ENCODE assay signal across 8 cellular contexts in the genomic region with DNA sequence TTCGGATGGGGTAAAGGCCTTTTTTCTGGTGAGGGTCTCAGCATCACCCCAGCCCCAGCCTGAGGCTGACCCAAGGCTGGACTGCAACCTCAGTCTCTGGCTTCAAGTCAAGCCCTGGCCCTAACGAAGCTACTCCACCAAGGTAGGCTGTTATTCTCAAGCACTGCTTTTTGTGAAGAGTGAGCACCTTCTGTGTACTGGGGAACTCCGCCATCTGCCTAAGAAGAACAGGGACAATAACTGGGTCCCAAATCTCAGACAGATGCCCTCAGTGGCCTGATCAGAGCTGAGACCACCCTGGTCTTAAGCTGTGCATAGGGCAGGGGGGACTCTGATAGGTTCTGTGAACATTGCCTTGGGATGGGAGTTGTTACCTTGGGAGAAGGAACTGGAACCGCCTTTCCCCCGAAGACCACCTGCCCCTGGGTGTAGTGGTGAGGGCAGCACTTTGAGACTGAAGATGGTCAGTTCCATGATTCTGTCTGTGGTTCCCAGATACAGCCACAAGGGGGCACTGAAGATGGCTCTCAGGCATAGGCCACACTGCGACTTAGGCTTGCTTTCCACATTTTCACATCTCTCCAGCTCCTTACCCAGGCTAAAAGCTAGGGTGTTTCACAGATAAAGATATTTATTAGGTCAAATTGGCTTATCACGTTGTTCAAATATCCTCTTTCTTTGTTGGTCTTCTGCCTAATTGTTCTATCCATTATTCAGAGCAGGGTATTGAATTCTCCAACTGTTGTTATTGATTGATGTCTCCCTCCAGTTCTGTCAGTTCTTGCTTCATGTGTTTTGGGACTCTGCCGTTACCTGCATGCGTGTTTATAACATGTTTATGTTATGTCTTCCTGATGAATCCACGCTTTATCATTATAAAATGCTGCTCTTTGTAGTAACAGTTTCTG. TPM values are rescaled to one million over a fixed set of nuclear protein-coding genes. Genes with fewer than 3 reads are reported as not detected.
DNase-seq lines count a peak whose midpoint lies in the region; ATAC-seq and TF ChIP-seq lines count a peak whose summit lies in the region.

No MANE protein-coding gene starts in this region.

- H3K36me3 ChIP-seq in Caco-2 (ENCODE audit: control insufficient read depth, insufficient read depth, low read length) (peaks cover 4% of the 10 kb centered on the region), MG63 (no peaks in the 10 kb centered on the region), heart left ventricle (no peaks in the 10 kb centered on the region)

- TF ChIP-seq CTCF in Caco-2 (IDR thresholded peaks at IDR 0.05; ENCODE audit: insufficient read depth in 1 of 2, low read depth in 1 of 2, low read length in 1 of 2, severe bottlenecking in 1 of 2, unreplicated experiment in 1 of 2) (peak; percentile 98), heart left ventricle (IDR thresholded peaks at IDR 0.05) (peak; percentile 87 to 97 (median 92))

- CTCF ChIA-PET in Caco-2 (lab: Charles Lee), result interaction anchor here (0.5 to 3.4 kb wide), 16 partner anchors 9 to 634 kb away, joined by 3 to 27 read pairs (median 4); partner anchors contain the start of genes DGAT2 and UVRAG

- intact Hi-C loops in Caco-2 (cut with micrococcal nuclease; ENCODE audit: unreplicated experiment) (loop anchor here (1.0 to 2.0 kb wide), 5 partner anchors 11 to 516 kb away; partner anchors contain the start of gene DGAT2), heart left ventricle (cut with DNase I) (loop anchor here (1.0 to 10.0 kb wide), 9 partner anchors 64 to 514 kb away; no protein-coding TSS in a partner anchor)

- H3K27me3 ChIP-seq in Caco-2 (replicated peaks; ENCODE audit: control insufficient read depth, insufficient read depth, low read length), result no peaks in the 10 kb centered on the region
- H3K27me3 ChIP-seq in MG63, result no peaks in the 10 kb centered on the region
- H3K27me3 ChIP-seq in heart left ventricle, result no peaks in the 10 kb centered on the region

- H3K4me3 ChIP-seq in Caco-2 (ENCODE audit: low read depth, low read length) (no peak overlapping the region), MG63 (no peak overlapping the region), heart left ventricle (no peak overlapping the region)

- H3K36me3 Mint-ChIP-seq in Caco-2 (ENCODE audit: insufficient read depth, unreplicated experiment), result peaks cover 16% of the 10 kb centered on the region
- no peaks in the 10 kb centered on the region for H3K36me3 Mint-ChIP-seq in activated naive CD8-positive, alpha-beta T cell treated with anti-CD3 and anti-CD28 coated beads, Interleukin-2, amount 50 U/mL, for 24 hours (ENCODE audit: low read depth)

- no peaks in the 10 kb centered on the region for H3K27me3 Mint-ChIP-seq in Caco-2 (ENCODE audit: insufficient read depth, unreplicated experiment)
- H3K27me3 Mint-ChIP-seq in activated naive CD8-positive, alpha-beta T cell treated with anti-CD3 and anti-CD28 coated beads, Interleukin-2, amount 50 U/mL, for 24 hours, result peaks cover 2% of the 10 kb centered on the region

- H3K4me1 ChIP-seq in Caco-2 (no peaks in the 10 kb centered on the region), heart left ventricle (peaks cover 0 to 30% (median 0%) of the 10 kb centered on the region in 12 donors)

- no TSS peak for BruUV-seq in Caco-2 (replicated peaks; lab: Mats Ljungman, UMichigan)

- no peaks in the 10 kb centered on the region for H3K9me3 ChIP-seq in Caco-2
- H3K9me3 ChIP-seq in MG63, result no peaks in the 10 kb centered on the region
- no peaks in the 10 kb centered on the region for H3K9me3 ChIP-seq in heart left ventricle

- H3K9me3 Mint-ChIP-seq in Caco-2 (ENCODE audit: unreplicated experiment), result no peaks in the 10 kb centered on the region
- H3K9me3 Mint-ChIP-seq in activated naive CD8-positive, alpha-beta T cell treated with anti-CD3 and anti-CD28 coated beads, Interleukin-2, amount 50 U/mL, for 24 hours, result no peaks in the 10 kb centered on the region

- H3K27ac ChIP-seq in heart left ventricle, result no peak overlapping the region

- peak; percentile 59 for ATAC-seq in GM21526 (IDR thresholded peaks at IDR 0.05; ENCODE audit: low FRiP score, unreplicated experiment)
- peak; percentile 84 for ATAC-seq in activated naive CD8-positive, alpha-beta T cell treated with anti-CD3 and anti-CD28 coated beads, Interleukin-2, amount 50 U/mL, for 24 hours
- peak; percentile 77 to 90 (median 84) for ATAC-seq in heart left ventricle
- no peak for ATAC-seq in HG03039 (IDR thresholded peaks at IDR 0.05; ENCODE audit: unreplicated experiment)

- H3K4me3 Mint-ChIP-seq in Caco-2 (ENCODE audit: unreplicated experiment), result no peak overlapping the region
- H3K4me3 Mint-ChIP-seq in activated naive CD8-positive, alpha-beta T cell treated with anti-CD3 and anti-CD28 coated beads, Interleukin-2, amount 50 U/mL, for 24 hours, result no peak overlapping the region

- WGBS in heart left ventricle, 4 donors, result 41 to 56% (median 46%) methylated on average over 8 to 10 of the region's 10 CpGs

- no peak for TF ChIP-seq POLR2A in heart left ventricle (IDR thresholded peaks at IDR 0.05)

- H3K4me1 Mint-ChIP-seq in Caco-2 (ENCODE audit: low read depth, unreplicated experiment), result no peaks in the 10 kb centered on the region
- peaks cover 2% of the 10 kb centered on the region for H3K4me1 Mint-ChIP-seq in activated naive CD8-positive, alpha-beta T cell treated with anti-CD3 and anti-CD28 coated beads, Interleukin-2, amount 50 U/mL, for 24 hours

- POLR2A ChIA-PET in Caco-2 (lab: Charles Lee), result no interaction called here

- DNase-seq in Caco-2 (peak; percentile 79 to 89), MG63 (peak; percentile 19), T follicular helper cell (ENCODE audit: low read depth) (peak; percentile 50), heart left ventricle (peak in 4 of 5 donors; percentile 61 to 78 (median 76)), putamen (ENCODE audit: low spot score) (peak; percentile 82)
- DNase-seq in activated naive CD8-positive, alpha-beta T cell treated with anti-CD3 and anti-CD28 coated beads, Interleukin-2, amount 50 U/mL, for 24 hours, result peak; percentile 76

- H3K27ac Mint-ChIP-seq in Caco-2 (ENCODE audit: unreplicated experiment), result no peak overlapping the region
- no peak overlapping the region for H3K27ac Mint-ChIP-seq in activated naive CD8-positive, alpha-beta T cell treated with anti-CD3 and anti-CD28 coated beads, Interleukin-2, amount 50 U/mL, for 24 hours

RNA-seq across cellular contexts. Expression of gene UVRAG, which starts 11.8 kb away (rescaled TPM):
- total RNA-seq in Caco-2 (2022), result 30.4 and 31.3 TPM in 2 replicates
- total RNA-seq in MG63 (2014; rRNA removed; shearing (Covaris generic); ENCODE audit: low replicate concordance), result 6.9 and 14.5 TPM in 2 replicates
- total RNA-seq in heart left ventricle, result 10 to 100 TPM; 12.7 to 22.6 (median 15.2) TPM
- 10 to 100 TPM in 1 of 2 donors, 1 to 10 TPM in 1; 4.5 to 12.4 TPM for polyA plus RNA-seq in heart left ventricle

RNA-seq across cellular contexts. Expression of gene DGAT2, which starts 34.6 kb away (rescaled TPM):
- total RNA-seq in Caco-2 (2022) (73.6 and 75.8 TPM in 2 replicates), heart left ventricle (10 to 100 TPM in 3 of 9 donors, 1 to 10 TPM in 6; 4.4 to 48.3 (median 8.3) TPM)
- total RNA-seq in MG63 (2014; rRNA removed; shearing (Covaris generic); ENCODE audit: low replicate concordance), result 8.6 and 10.3 TPM in 2 replicates
- 10 to 100 TPM in 1 of 2 donors, 1 to 10 TPM in 1; 4.0 to 15.8 TPM for polyA plus RNA-seq in heart left ventricle

Comparison
In these comparisons a context has a peak if more than half of its experiments do, and no peak if none do; other contexts are left out.
1. DNase-seq: peak in every context shown above with its lines; median percentile 84 in Caco-2; 82 in putamen; 76 in activated naive CD8-positive, alpha-beta T cell treated with anti-CD3 and anti-CD28 coated beads, Interleukin-2, amount 50 U/mL, for 24 hours; 76 in heart left ventricle; 50 in T follicular helper cell; 19 in MG63.